In genomic region chr19:38735257-38735686, GRCh38 we compare ENCODE assay signal across 9 cellular contexts. TPM values are rescaled to one million over a fixed set of nuclear protein-coding genes. Genes with fewer than 3 reads are reported as not detected.
DNase-seq lines count a peak whose midpoint lies in the region; ATAC-seq, FAIRE-seq and TF ChIP-seq lines count a peak whose summit lies in the region.
"Had no signal": no experiment of that assay in that cellular context is flagged by ENCODE, and none has a peak within 500 bp of the region (broad histone marks: within the 10 kb centered on the region; RNA-seq: fewer than 3 reads in every experiment).

No MANE protein-coding gene starts in this region.

- no peaks in the 10 kb centered on the region for H4K20me1 ChIP-seq in GM23248 (ENCODE audit: insufficient read depth)

- H3K9ac ChIP-seq in GM23248 (no peak overlapping the region), duodenal mucosa (ENCODE audit: low read depth in 1 of 2, low read length in 2 of 2) (peak overlapping the region; percentile 56 to 57)
- H3K9ac ChIP-seq: KMS-11 had no signal

- H3K4me3 ChIP-seq in GM23248, result no peak overlapping the region
- H3K4me3 ChIP-seq in duodenal mucosa (ENCODE audit: low read depth in 1 of 2, low read length in 2 of 2), result peak overlapping the region; percentile 36 to 63

- H3K9me2 ChIP-seq in GM23248 (ENCODE audit: insufficient read depth), result no peaks in the 10 kb centered on the region

- peaks cover 42 to 59% of the 10 kb centered on the region in 2 donors for H3K4me1 Mint-ChIP-seq in natural killer cell treated with Interleukin-12 subunit alpha and Interleukin-12 subunit beta and Interleukin-15 and Interleukin-18, amount 100 ng/mL, for 72 hours (ENCODE audit: low read depth in 2 of 2)

- peaks cover 13% of the 10 kb centered on the region; the same call in 1 of the 2 replicates for H3K36me3 ChIP-seq in GM23248 (ENCODE audit: low read depth)
- H3K36me3 ChIP-seq in duodenal mucosa (ENCODE audit: control insufficient read depth in 1 of 2, insufficient read depth in 2 of 2, low read length in 2 of 2), result peaks cover 13% of the 10 kb centered on the region in 2 donors

- H3K9me3 Mint-ChIP-seq in natural killer cell treated with Interleukin-12 subunit alpha and Interleukin-12 subunit beta and Interleukin-15 and Interleukin-18, amount 100 ng/mL, for 72 hours, result no peaks in the 10 kb centered on the region

- H3F3A ChIP-seq in GM23248 (ENCODE audit: insufficient read depth), result peaks cover 41% of the 10 kb centered on the region

- no peaks in the 10 kb centered on the region for H3K79me2 ChIP-seq in GM23248 (ENCODE audit: insufficient read depth)

- DNase-seq in GM23248, result no peak
- peak; percentile 29 to 55 for DNase-seq in SHP77 (lab: John Stamatoyannopoulos, UW)
- DNase-seq in natural killer cell treated with Interleukin-12 subunit alpha and Interleukin-12 subunit beta and Interleukin-15 and Interleukin-18, amount 100 ng/mL, for 72 hours (ENCODE audit: low spot score), result no peak
- DNase-seq in OCI-M1 (lab: John Stamatoyannopoulos, UW), result no peak
- DNase-seq in activated CD4-positive, CD25-positive, alpha-beta regulatory T cell treated with anti-CD3 and anti-CD28 coated beads, Interleukin-2, amount 50 U/mL, for 72 hours, result no peak
- DNase-seq in DMS79 (lab: John Stamatoyannopoulos, UW), result no peak
- no peak for DNase-seq in H54 (ENCODE audit: insufficient read length, low spot score)

- peak overlapping the region; percentile 85 for H3K4me3 Mint-ChIP-seq in natural killer cell treated with Interleukin-12 subunit alpha and Interleukin-12 subunit beta and Interleukin-15 and Interleukin-18, amount 100 ng/mL, for 72 hours

- no peaks in the 10 kb centered on the region for H3K9me3 ChIP-seq in GM23248 (ENCODE audit: low read depth)
- no peaks in the 10 kb centered on the region for H3K9me3 ChIP-seq in duodenal mucosa (ENCODE audit: control insufficient read depth in 1 of 2, low read length in 2 of 2)

- H3K27me3 ChIP-seq in GM23248 (replicated peaks; ENCODE audit: insufficient read depth), result no peaks in the 10 kb centered on the region
- H3K27me3 ChIP-seq in duodenal mucosa (ENCODE audit: control insufficient read depth in 1 of 2, insufficient read depth in 2 of 2, low read length in 2 of 2), result no peaks in the 10 kb centered on the region

- H3K27ac Mint-ChIP-seq in natural killer cell treated with Interleukin-12 subunit alpha and Interleukin-12 subunit beta and Interleukin-15 and Interleukin-18, amount 100 ng/mL, for 72 hours, result peak overlapping the region; percentile 79 to 93

- peak in 1 of 2 donors; percentile 46 for ATAC-seq in natural killer cell treated with Interleukin-12 subunit alpha and Interleukin-12 subunit beta and Interleukin-15 and Interleukin-18, amount 100 ng/mL, for 72 hours

- in situ Hi-C loops in GM23248 (cut with MboI), result no loop called here

- H2AFZ ChIP-seq in GM23248, result no peak overlapping the region

- H3K4me1 ChIP-seq in GM23248 (ENCODE audit: insufficient read depth) (no peaks in the 10 kb centered on the region), duodenal mucosa (ENCODE audit: control insufficient read depth in 1 of 2, insufficient read depth in 2 of 2, low read length in 2 of 2) (peaks cover 41 to 47% of the 10 kb centered on the region in 2 donors)

- no peak for FAIRE-seq in H54 (lab: Jason Lieb, UNC)

- peak overlapping the region; percentile 40 for H3K27ac ChIP-seq in GM23248
- peak overlapping the region; percentile 76 for H3K27ac ChIP-seq in duodenal mucosa (ENCODE audit: low read depth, low read length)

- H3K36me3 Mint-ChIP-seq in natural killer cell treated with Interleukin-12 subunit alpha and Interleukin-12 subunit beta and Interleukin-15 and Interleukin-18, amount 100 ng/mL, for 72 hours, result no peaks in the 10 kb centered on the region

- 28 to 32% methylated on average over 9 to 18 of the region's 18 CpGs for WGBS in GM23248 (ENCODE audit: low coverage in 1 of 2, low lambda C conversion rate in 2 of 2, missing lambda C conversion rate in 2 of 2), 2 experiments

- no peak for TF ChIP-seq POLR2A in H54 (IDR thresholded peaks at IDR 0.05; ENCODE audit: low read depth, low read length)

- no peak overlapping the region for H3K4me2 ChIP-seq in GM23248 (ENCODE audit: unreplicated experiment)

- no peaks in the 10 kb centered on the region for H3K27me3 Mint-ChIP-seq in natural killer cell treated with Interleukin-12 subunit alpha and Interleukin-12 subunit beta and Interleukin-15 and Interleukin-18, amount 100 ng/mL, for 72 hours

RNA-seq across cellular contexts. Expression of gene CAPN12, which starts 9.0 kb away (rescaled TPM):
- total RNA-seq in GM23248 (2014; rRNA removed; shearing (Covaris generic)), result 0.11 and 0.89 TPM in 2 replicates
- 0.21 and 0.30 TPM in 2 replicates for polyA plus RNA-seq in GM23248 (2016; fragmentation: Nextera tagmentation; extraction: Ambion mirVana)
- 10 to 100 TPM in 1 of 2 donors, 1 to 10 TPM in 1; 3.6 to 10.4 TPM for total RNA-seq in natural killer cell treated with Interleukin-12 subunit alpha and Interleukin-12 subunit beta and Interleukin-15 and Interleukin-18, amount 100 ng/mL, for 72 hours

RNA-seq across cellular contexts. Expression of gene LGALS7, which starts 38.0 kb away (rescaled TPM):
- total RNA-seq in GM23248 (2014; rRNA removed; shearing (Covaris generic)), result not detected in 2 replicates
- not detected in 2 replicates for polyA plus RNA-seq in GM23248 (2016; fragmentation: Nextera tagmentation; extraction: Ambion mirVana)
- not detected for total RNA-seq in natural killer cell treated with Interleukin-12 subunit alpha and Interleukin-12 subunit beta and Interleukin-15 and Interleukin-18, amount 100 ng/mL, for 72 hours

RNA-seq across cellular contexts. Expression of gene LGALS7B, which starts 53.7 kb away (rescaled TPM):
- not detected in 2 replicates for total RNA-seq in GM23248 (2014; rRNA removed; shearing (Covaris generic))
- polyA plus RNA-seq in GM23248 (2016; fragmentation: Nextera tagmentation; extraction: Ambion mirVana), result not detected in 2 replicates
- total RNA-seq in natural killer cell treated with Interleukin-12 subunit alpha and Interleukin-12 subunit beta and Interleukin-15 and Interleukin-18, amount 100 ng/mL, for 72 hours, result not detected

Comparison
In these comparisons a context has a peak if more than half of its experiments do, and no peak if none do; other contexts are left out.
1. DNase-seq: peak in SHP77 (2 of 2); none in GM23248 (single experiment), natural killer cell treated with Interleukin-12 subunit alpha and Interleukin-12 subunit beta and Interleukin-15 and Interleukin-18, amount 100 ng/mL, for 72 hours (single experiment), OCI-M1 (single experiment), activated CD4-positive, CD25-positive, alpha-beta regulatory T cell treated with anti-CD3 and anti-CD28 coated beads, Interleukin-2, amount 50 U/mL, for 72 hours (single experiment), DMS79 (single experiment) and H54 (single experiment).